ENCODE assay signal across 8 cellular contexts in genomic region chr5:135398160-135398854, GRCh38. TPM values are rescaled to one million over a fixed set of nuclear protein-coding genes. Genes with fewer than 3 reads are reported as not detected.
DNase-seq lines count a peak whose midpoint lies in the region; ATAC-seq and TF ChIP-seq lines count a peak whose summit lies in the region.

No MANE protein-coding gene starts in this region.

- H3K9me3 Mint-ChIP-seq in immature natural killer cell, result no peaks in the 10 kb centered on the region

- H3K27ac ChIP-seq in Peyer's patch, result peak overlapping the region; percentile 85 to 93 (median 90)
- H3K27ac ChIP-seq in ascending aorta, result peak overlapping the region; percentile 78 to 88

- in situ Hi-C loops in ACHN (cut with HindIII; ENCODE audit: low pct_ligation_motif_present, low pct_unique_long_range_greater_than_20kb, low sequenced_read_pairs), result no loop called here

- H3K4me3 Mint-ChIP-seq in immature natural killer cell, result peak overlapping the region; percentile 80 to 87 (median 83)

- H3K9me3 ChIP-seq in Peyer's patch (no peaks in the 10 kb centered on the region), ascending aorta (no peaks in the 10 kb centered on the region)

- peak; percentile 10 to 34 for TF ChIP-seq POLR2A in Peyer's patch (IDR thresholded peaks at IDR 0.05)

- H3K27me3 ChIP-seq in Peyer's patch (no peaks in the 10 kb centered on the region), ascending aorta (no peaks in the 10 kb centered on the region)

- peak; percentile 37 for ATAC-seq in GM18907 (IDR thresholded peaks at IDR 0.05; ENCODE audit: unreplicated experiment)
- ATAC-seq in HG03354 (IDR thresholded peaks at IDR 0.05; ENCODE audit: poor library complexity, severe bottlenecking, unreplicated experiment), result peak; percentile 40

- H3K27me3 Mint-ChIP-seq in immature natural killer cell (ENCODE audit: low read depth in 3 of 3), result peaks cover 3 to 8% (median 6%) of the 10 kb centered on the region in 3 donors

- intact Hi-C loops in ascending aorta (cut with DNase I), result no loop called here

- no peaks in the 10 kb centered on the region for H3K36me3 Mint-ChIP-seq in immature natural killer cell

- H3K4me1 ChIP-seq in Peyer's patch (peaks cover 0 to 59% (median 8%) of the 10 kb centered on the region in 4 donors), ascending aorta (peaks cover 10 to 30% of the 10 kb centered on the region in 2 donors)

- DNase-seq in ACHN (peak; percentile 25), Peyer's patch (peak; percentile 57 to 85 (median 83)), ascending aorta (ENCODE audit: low spot score in 2 of 2) (no peak), immature natural killer cell (peak; percentile 22 to 33 (median 28)), globus pallidus (ENCODE audit: low spot score) (no peak)
- peak; percentile 20 to 47 for DNase-seq in stimulated activated CD4-positive, alpha-beta T cell treated with anti-CD3 and anti-CD28 coated beads, Interleukin-15, amount 100 ng/mL, for 48 hours (ENCODE audit: low read depth in 2 of 2)

- peaks cover 61 to 62% of the 10 kb centered on the region in 2 donors for H3K4me1 Mint-ChIP-seq in immature natural killer cell

- H3K36me3 ChIP-seq in Peyer's patch (no peaks in the 10 kb centered on the region), ascending aorta (no peaks in the 10 kb centered on the region)

- TF ChIP-seq CTCF in Peyer's patch (IDR thresholded peaks at IDR 0.05) (no peak), ascending aorta (IDR thresholded peaks at IDR 0.05) (no peak)

- H3K4me3 ChIP-seq in Peyer's patch (peak overlapping the region; percentile 53 to 94 (median 78)), ascending aorta (peak overlapping the region; percentile 98 to 99)

- H3K27ac Mint-ChIP-seq in immature natural killer cell, result peak overlapping the region; percentile 71 to 90 (median 78)

RNA-seq across cellular contexts. Expression of gene MACROH2A1, which starts 0.7 kb away (rescaled TPM):
- total RNA-seq in Peyer's patch (100 to 1,000 TPM; 407 to 489 (median 431) TPM), ascending aorta (216 TPM)
- 100 to 1,000 TPM; 162 to 195 (median 168) TPM for polyA plus RNA-seq in immature natural killer cell

RNA-seq across cellular contexts. Expression of gene DCANP1, which starts 48.8 kb away (rescaled TPM):
- total RNA-seq in Peyer's patch (1 to 10 TPM in 1 of 4 donors, under 1 TPM in 1, not detected in 2; 0.27 to 1.7 TPM), ascending aorta (not detected)
- polyA plus RNA-seq in immature natural killer cell, result under 1 TPM in 1 of 3 donors, not detected in 2; 0.95 TPM

RNA-seq across cellular contexts. Expression of gene TIFAB, which starts 53.8 kb away (rescaled TPM):
- total RNA-seq in Peyer's patch (under 1 TPM in 1 of 4 donors, not detected in 3; 0.83 TPM), ascending aorta (not detected)
- under 1 TPM in 2 of 3 donors, not detected in 1; 0.03 to 0.07 TPM for polyA plus RNA-seq in immature natural killer cell

Comparison
In these comparisons a context has a peak if more than half of its experiments do, and no peak if none do; other contexts are left out.
1. DNase-seq: peak in ACHN (single experiment), Peyer's patch (3 of 3), immature natural killer cell (3 of 3) and stimulated activated CD4-positive, alpha-beta T cell treated with anti-CD3 and anti-CD28 coated beads, Interleukin-15, amount 100 ng/mL, for 48 hours (2 of 2); none in ascending aorta (0 of 2) and globus pallidus (single experiment).